Comparison of ENCODE assay signal across 8 cellular contexts in the genomic region with DNA sequence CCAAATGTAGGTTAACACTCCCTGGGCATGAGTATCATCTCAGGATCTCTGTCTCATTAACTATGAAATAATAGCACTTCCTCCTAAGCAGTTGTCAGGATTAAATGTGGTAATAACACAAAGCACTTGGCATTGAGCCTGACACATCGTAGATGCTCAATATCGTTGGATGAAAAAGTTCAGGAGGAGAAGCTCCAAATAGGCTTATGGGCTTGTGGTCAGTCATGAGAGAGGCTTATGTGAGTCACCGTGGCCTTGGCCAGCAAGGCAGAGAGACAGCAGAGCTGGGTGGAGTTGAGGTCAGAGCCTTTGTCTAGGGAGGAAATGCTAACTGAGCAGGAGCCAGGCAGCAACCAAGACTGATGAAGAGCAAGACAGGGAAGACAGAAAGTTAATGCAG.
A peak's percentile ranks its signal among the peaks of the same experiment; 100 is the strongest.
DNase-seq lines count a peak whose midpoint lies in the region; ATAC-seq, FAIRE-seq and TF ChIP-seq lines count a peak whose summit lies in the region.

No MANE protein-coding gene starts in this region.

- 54 to 71% methylated on average over 3 of the region's 3 CpGs for WGBS in pancreas, 2 donors

- no peak for TF ChIP-seq CTCF in pancreas (IDR thresholded peaks at IDR 0.05)

- no peaks in the 10 kb centered on the region for H3K9me3 ChIP-seq in pancreas

- H3K36me3 ChIP-seq in pancreas, result no peaks in the 10 kb centered on the region

- H3K27me3 ChIP-seq in pancreas, result no peaks in the 10 kb centered on the region

- no peak overlapping the region for H3K4me3 ChIP-seq in pancreas

- H3K4me1 ChIP-seq in pancreas, result no peaks in the 10 kb centered on the region

- DNase-seq in GDM1 (lab: John Stamatoyannopoulos, UW), result peak; percentile 21
- DNase-seq in NCI-H2196 (lab: John Stamatoyannopoulos, UW; ENCODE audit: unreplicated experiment), result peak; percentile 63
- DNase-seq in dermis blood vessel endothelial cell, result peak; percentile 76
- peak in 2 of 6 donors; percentile 15 to 45 for DNase-seq in pancreas
- DNase-seq in activated T-cell treated with anti-CD3 and anti-CD28 coated beads, Interleukin-2, amount 50 U/mL, for 1 hour, result no peak
- no peak for DNase-seq in cerebellum (ENCODE audit: low spot score)
- no peak for DNase-seq in erythroblast (lab: John Stamatoyannopoulos, UW)

- peak in 3 of 4 donors; percentile 70 to 94 (median 92) for ATAC-seq in pancreas
- no peak for ATAC-seq in GM18868 (IDR thresholded peaks at IDR 0.05; ENCODE audit: unreplicated experiment)

- intact Hi-C loops in pancreas (cut with DNase I), result no loop called here

- H3K27ac ChIP-seq in pancreas, result no peak overlapping the region

- no peak for TF ChIP-seq POLR2A in erythroblast (IDR thresholded peaks at IDR 0.05; ENCODE audit: low read length)

- no peak for FAIRE-seq in pancreas (lab: Jason Lieb, UNC)

Comparison
In these comparisons a context has a peak if more than half of its experiments do, and no peak if none do; other contexts are left out.
1. DNase-seq: peak in GDM1 (single experiment), NCI-H2196 (single experiment) and dermis blood vessel endothelial cell (single experiment); none in activated T-cell treated with anti-CD3 and anti-CD28 coated beads, Interleukin-2, amount 50 U/mL, for 1 hour (single experiment), cerebellum (single experiment) and erythroblast (0 of 2).